Comparison of ENCODE assay signal across 14 cellular contexts in genomic region chr1:163824006-163824405, GRCh38.
DNase-seq lines count a peak whose midpoint lies in the region; ATAC-seq lines count a peak whose summit lies in the region.
"Had no signal": no experiment of that assay in that cellular context is flagged by ENCODE, and none has a peak within 500 bp of the region (broad histone marks: within the 10 kb centered on the region; RNA-seq: fewer than 3 reads in every experiment).

No MANE protein-coding gene starts in this region.

- intact Hi-C loops in left cardiac atrium (cut with DNase I), result no loop called here

- DNase-seq in DMS53 (lab: John Stamatoyannopoulos, UW) (peak; percentile 10), DMS53 treated with DMSO at 0.1 percent for 48 hours (lab: John Stamatoyannopoulos, UW; ENCODE audit: unreplicated experiment) (no peak), brain pericyte (ENCODE audit: low read depth, low spot score) (peak; percentile 17), left cardiac atrium (peak; percentile 61), stromal cell of bone marrow (ENCODE audit: low read depth) (peak; percentile 72)
- no peak for DNase-seq in stimulated activated naive CD4-positive, alpha-beta T cell treated with Interleukin-2 at 50 U/mL for 16 hours (lab: John Stamatoyannopoulos, UW)
- DNase-seq: activated CD4-positive, alpha-beta T cell treated with anti-CD3 and anti-CD28 coated beads for 4 hours; activated T-cell treated with anti-CD3 and anti-CD28 coated beads, Interleukin-2, amount 50 U/mL, for 48 hours; Caco-2; effector memory CD8-positive, alpha-beta T cell; NCI-H1048; spleen had no signal

- peak in 1 of 2 donors; percentile 93 for ATAC-seq in left cardiac atrium
- no peak for ATAC-seq in GM19463 (IDR thresholded peaks at IDR 0.05; ENCODE audit: unreplicated experiment)
- no peak for ATAC-seq in esophagus mucosa
- ATAC-seq: effector memory CD8-positive, alpha-beta T cell had no signal

Comparison
In these comparisons a context has a peak if more than half of its experiments do, and no peak if none do; other contexts are left out.
1. DNase-seq: peak in DMS53 (single experiment), brain pericyte (single experiment), left cardiac atrium (single experiment) and stromal cell of bone marrow (single experiment); none in DMS53 treated with DMSO at 0.1 percent for 48 hours (single experiment) and stimulated activated naive CD4-positive, alpha-beta T cell treated with Interleukin-2 at 50 U/mL for 16 hours (single experiment).